In genomic region chr3:197224034-197224444, GRCh38 we compare ENCODE assay signal across 8 cellular contexts.
DNase-seq lines count a peak whose midpoint lies in the region; ATAC-seq and TF ChIP-seq lines count a peak whose summit lies in the region.

No MANE protein-coding gene starts in this region.

- peak; percentile 39 for TF ChIP-seq CTCF in GM13976 (IDR thresholded peaks at IDR 0.05; ENCODE audit: borderline replicate concordance, control extremely low read depth, extremely low read depth, insufficient read depth, missing control alignments)
- peak; percentile 63 for TF ChIP-seq CTCF in brain microvascular endothelial cell (IDR thresholded peaks at IDR 0.05; ENCODE audit: low read depth, low read length, missing control alignments)
- peak; percentile 45 to 57 (median 48) for TF ChIP-seq CTCF in uterus (IDR thresholded peaks at IDR 0.05)

- no peak for ATAC-seq in GM21360 (IDR thresholded peaks at IDR 0.05; ENCODE audit: unreplicated experiment)

- H3K27me3 ChIP-seq in brain microvascular endothelial cell (replicated peaks) = no peaks in the 10 kb centered on the region
- no peaks in the 10 kb centered on the region for H3K27me3 ChIP-seq in uterus

- H3K4me3 ChIP-seq in brain microvascular endothelial cell (ENCODE audit: low read depth, low read length) (no peak overlapping the region), uterus (no peak overlapping the region)

- TF ChIP-seq POLR2A in uterus (IDR thresholded peaks at IDR 0.05) = no peak

- no peaks in the 10 kb centered on the region for H3K4me1 ChIP-seq in uterus

- intact Hi-C loops in uterus (cut with DNase I; ENCODE audit: low total_unique reads) = no loop called here

- H3K27ac ChIP-seq in brain microvascular endothelial cell (no peak overlapping the region), uterus (no peak overlapping the region)

- no peaks in the 10 kb centered on the region for H3K9me3 ChIP-seq in uterus

- H3K36me3 ChIP-seq in brain microvascular endothelial cell (replicated peaks) (no peaks in the 10 kb centered on the region), uterus (no peaks in the 10 kb centered on the region)

- in situ Hi-C loops in GM13976 (cut with MboI; ENCODE audit: low sequenced_read_pairs, unreplicated experiment) (no loop called here), brain microvascular endothelial cell (cut with HindIII; ENCODE audit: low pct_ligation_motif_present, low sequenced_read_pairs) (no loop called here)

- DNase-seq in Ammon's horn (ENCODE audit: low spot score) (peak; percentile 54), GM13976 (ENCODE audit: low spot score) (peak; percentile 62), NCI-H345 (lab: John Stamatoyannopoulos, UW) (peak; percentile 70), brain microvascular endothelial cell (no peak), kidney glomerular epithelial cell (lab: John Stamatoyannopoulos, UW) (peak; percentile 57), uterus (no peak)
- DNase-seq in effector CD8-positive, alpha-beta T cell (lab: John Stamatoyannopoulos, UW) = no peak

Comparison
In these comparisons a context has a peak if more than half of its experiments do, and no peak if none do; other contexts are left out.
1. DNase-seq: peak in Ammon's horn (single experiment), GM13976 (single experiment), NCI-H345 (single experiment) and kidney glomerular epithelial cell (single experiment); none in brain microvascular endothelial cell (single experiment), uterus (0 of 2) and effector CD8-positive, alpha-beta T cell (single experiment).
2. Peak in every context shown above with its lines, with median percentiles within 50 percentile points of each other: CTCF ChIP-seq.